Comparison of ENCODE assay signal across 27 cellular contexts in the genomic region with DNA sequence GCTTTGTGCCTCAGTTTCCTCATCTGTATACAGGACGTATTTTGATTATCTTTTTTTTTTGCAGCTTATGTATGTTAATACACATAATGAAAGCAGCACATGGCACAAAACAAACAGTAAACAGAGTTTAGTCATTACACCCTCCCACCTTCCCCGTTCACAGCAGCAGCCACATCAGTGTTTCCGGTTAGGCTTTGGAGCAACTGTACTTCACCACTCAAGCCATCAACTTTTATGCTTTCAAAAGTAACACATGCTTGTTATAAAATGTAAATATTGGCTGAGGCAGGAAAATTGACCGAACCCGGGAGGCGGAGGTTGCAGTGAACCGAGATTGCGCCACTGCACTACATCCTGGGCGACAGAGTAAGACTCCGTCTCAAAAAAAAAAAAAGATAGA.
"Had no signal": no experiment of that assay in that cellular context is flagged by ENCODE, and none has a peak within 500 bp of the region (broad histone marks: within the 10 kb centered on the region; RNA-seq: fewer than 3 reads in every experiment).

No MANE protein-coding gene starts in this region.

- ATAC-seq: psoas muscle; right lobe of liver; stimulated activated effector memory CD8-positive, alpha-beta T cell treated with anti-CD3 and anti-CD28 coated beads, Interleukin-12 subunit alpha, Interleukin-12 subunit beta, amount 100 ng/mL, for 72 hours; stimulated activated naive B cell treated with anti-CD40 and anti-IgM and Interleukin-4, amounts not matched to agents 10 μg/mL and 1 μg/mL and 100 μg/mL, for 72 hours had no signal

- DNase-seq: occipital lobe; ovary; posterior cingulate gyrus; psoas muscle; right cardiac atrium; right lobe of liver; sigmoid colon; small intestine; stimulated activated CD4-positive, alpha-beta T cell treated with anti-CD3 and anti-CD28 coated beads, Interleukin-15, amount 100 ng/mL, for 24 hours; stimulated activated CD4-positive, alpha-beta T cell treated with anti-CD3 and anti-CD28 coated beads, Interleukin-2, amount 100 ng/mL, for 24 hours; stimulated activated CD4-positive, alpha-beta T cell treated with anti-CD3 and anti-CD28 coated beads, Interleukin-2, amount 100 ng/mL, for 48 hours; stimulated activated CD4-positive, alpha-beta T cell treated with anti-CD3 and anti-CD28 coated beads, Interleukin-4, amount 100 ng/mL, for 24 hours; stimulated activated naive B cell treated with anti-CD40 and anti-IgM and Interleukin-4, amounts not matched to agents 10 μg/mL and 1 μg/mL and 100 μg/mL, for 72 hours; stimulated activated naive CD4-positive, alpha-beta T cell treated with Interleukin-2 at 50 U/mL for 16 hours; stomach; thyroid gland; trophoblast cell; upper lobe of left lung had no signal

- H3K4me3 ChIP-seq: neural progenitor cell, ovary, psoas muscle, right lobe of liver, sigmoid colon, stomach, thoracic aorta, thyroid gland, tibial nerve, upper lobe of left lung, vagina had no signal

- H3K4me1 Mint-ChIP-seq: stimulated activated effector memory CD8-positive, alpha-beta T cell treated with anti-CD3 and anti-CD28 coated beads, Interleukin-12 subunit alpha, Interleukin-12 subunit beta, amount 100 ng/mL, for 72 hours had no signal

- H3K27ac Mint-ChIP-seq: nephron; progenitor cell of endocrine pancreas; stimulated activated effector memory CD8-positive, alpha-beta T cell treated with anti-CD3 and anti-CD28 coated beads, Interleukin-12 subunit alpha, Interleukin-12 subunit beta, amount 100 ng/mL, for 72 hours; stimulated activated naive B cell treated with anti-CD40 and anti-IgM and Interleukin-4, amounts not matched to agents 10 μg/mL and 1 μg/mL and 100 μg/mL, for 72 hours; stimulated activated naive CD8-positive, alpha-beta T cell treated with anti-CD3 and anti-CD28 coated beads, Interleukin-15, Interleukin-2, amounts not matched to agents 100 ng/mL and 50 ng/mL, for 24 hours had no signal

- H3K4me3 Mint-ChIP-seq: nephron; neural progenitor cell; stimulated activated effector memory CD8-positive, alpha-beta T cell treated with anti-CD3 and anti-CD28 coated beads, Interleukin-12 subunit alpha, Interleukin-12 subunit beta, amount 100 ng/mL, for 72 hours; stimulated activated naive B cell treated with anti-CD40 and anti-IgM and Interleukin-4, amounts not matched to agents 10 μg/mL and 1 μg/mL and 100 μg/mL, for 72 hours; stimulated activated naive CD8-positive, alpha-beta T cell treated with anti-CD3 and anti-CD28 coated beads, Interleukin-15, Interleukin-2, amounts not matched to agents 100 ng/mL and 50 ng/mL, for 24 hours had no signal

- H3K36me3 ChIP-seq: ovary, right lobe of liver, thoracic aorta, thyroid gland had no signal

- H3K27me3 ChIP-seq: neural progenitor cell, ovary, right lobe of liver, sigmoid colon, stomach, thyroid gland, tibial nerve, upper lobe of left lung, vagina had no signal

- H3K27ac ChIP-seq: neural progenitor cell, ovary, parathyroid adenoma, psoas muscle, right lobe of liver, stomach, thoracic aorta, thyroid gland, tibial nerve, upper lobe of left lung, vagina had no signal

- H3K9me3 ChIP-seq: ovary, psoas muscle, right lobe of liver, sigmoid colon, stomach, thoracic aorta, thyroid gland, tibial nerve, upper lobe of left lung, vagina had no signal

- H3K4me1 ChIP-seq: neural progenitor cell, parathyroid adenoma, psoas muscle, right lobe of liver, thyroid gland, tibial nerve, upper lobe of left lung, vagina had no signal

- H3K9me3 Mint-ChIP-seq: nephron; neural progenitor cell; stimulated activated effector memory CD8-positive, alpha-beta T cell treated with anti-CD3 and anti-CD28 coated beads, Interleukin-12 subunit alpha, Interleukin-12 subunit beta, amount 100 ng/mL, for 72 hours; stimulated activated naive B cell treated with anti-CD40 and anti-IgM and Interleukin-4, amounts not matched to agents 10 μg/mL and 1 μg/mL and 100 μg/mL, for 72 hours; stimulated activated naive CD8-positive, alpha-beta T cell treated with anti-CD3 and anti-CD28 coated beads, Interleukin-15, Interleukin-2, amounts not matched to agents 100 ng/mL and 50 ng/mL, for 24 hours had no signal

- H3K36me3 Mint-ChIP-seq: stimulated activated effector memory CD8-positive, alpha-beta T cell treated with anti-CD3 and anti-CD28 coated beads, Interleukin-12 subunit alpha, Interleukin-12 subunit beta, amount 100 ng/mL, for 72 hours had no signal

- H3K27me3 Mint-ChIP-seq: progenitor cell of endocrine pancreas; stimulated activated naive B cell treated with anti-CD40 and anti-IgM and Interleukin-4, amounts not matched to agents 10 μg/mL and 1 μg/mL and 100 μg/mL, for 72 hours; stimulated activated naive CD8-positive, alpha-beta T cell treated with anti-CD3 and anti-CD28 coated beads, Interleukin-15, Interleukin-2, amounts not matched to agents 100 ng/mL and 50 ng/mL, for 24 hours had no signal
